ENCODE assay signal across 2 cellular contexts in the genomic region with DNA sequence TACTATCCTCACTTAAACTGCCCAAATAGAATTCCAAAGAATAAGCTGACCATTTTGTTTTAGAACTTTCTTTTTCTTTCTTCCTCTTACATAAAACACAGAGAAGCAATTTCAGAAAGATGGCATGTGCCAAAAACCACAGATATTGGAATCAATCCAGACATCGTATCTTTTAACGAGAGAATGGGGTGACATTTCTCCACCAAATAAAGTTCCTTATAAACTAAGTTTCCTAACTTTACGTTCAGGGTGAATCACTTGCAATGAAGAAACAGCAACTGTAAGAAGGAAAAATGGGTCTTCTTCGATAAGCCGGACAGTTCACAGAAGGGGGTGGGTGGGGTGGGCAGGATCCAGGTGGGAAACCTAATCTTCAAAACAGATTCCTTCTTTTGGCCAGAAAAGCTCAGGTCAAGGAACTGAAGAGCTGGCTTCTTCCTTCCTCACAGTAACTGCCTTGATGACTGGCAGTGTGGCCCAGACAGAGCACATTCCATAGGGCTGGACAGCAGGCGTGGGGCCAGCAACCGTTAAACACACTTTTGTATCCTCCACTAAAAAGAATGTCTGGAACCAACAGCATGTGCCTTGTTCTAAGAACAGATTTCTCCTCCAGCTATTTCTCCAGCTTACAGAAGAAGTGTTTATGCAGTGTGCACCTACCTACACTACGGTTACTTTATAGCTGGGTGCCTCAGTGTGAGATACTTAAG.
TF ChIP-seq lines count a peak whose summit lies in the region.

No MANE protein-coding gene starts in this region.

TF ChIP-seq in IMR-90, 13 proteins besides CTCF, POLR2A, EP300 and RAD21:
- 0 out of 2 replicates have a peak, but pooled peaks have one; percentile 25 for TF ChIP-seq NFE2L2 (IDR thresholded peaks at IDR 0.05; ENCODE audit: low read depth, low read length)
- TF ChIP-seq MAFK (IDR thresholded peaks at IDR 0.05; ENCODE audit: low read depth, low read length): no peak
- TF ChIP-seq, protein P1, sequence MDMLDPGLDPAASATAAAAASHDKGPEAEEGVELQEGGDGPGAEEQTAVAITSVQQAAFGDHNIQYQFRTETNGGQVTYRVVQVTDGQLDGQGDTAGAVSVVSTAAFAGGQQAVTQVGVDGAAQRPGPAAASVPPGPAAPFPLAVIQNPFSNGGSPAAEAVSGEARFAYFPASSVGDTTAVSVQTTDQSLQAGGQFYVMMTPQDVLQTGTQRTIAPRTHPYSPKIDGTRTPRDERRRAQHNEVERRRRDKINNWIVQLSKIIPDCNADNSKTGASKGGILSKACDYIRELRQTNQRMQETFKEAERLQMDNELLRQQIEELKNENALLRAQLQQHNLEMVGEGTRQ (IDR thresholded peaks at IDR 0.05; ENCODE audit: low read depth, low read length): no peak
- TF ChIP-seq MXI1 (IDR thresholded peaks at IDR 0.05; ENCODE audit: borderline replicate concordance, low read depth, low read length): peak; percentile 63; the same call in 1 of the 2 replicates
- TF ChIP-seq, protein P2, sequence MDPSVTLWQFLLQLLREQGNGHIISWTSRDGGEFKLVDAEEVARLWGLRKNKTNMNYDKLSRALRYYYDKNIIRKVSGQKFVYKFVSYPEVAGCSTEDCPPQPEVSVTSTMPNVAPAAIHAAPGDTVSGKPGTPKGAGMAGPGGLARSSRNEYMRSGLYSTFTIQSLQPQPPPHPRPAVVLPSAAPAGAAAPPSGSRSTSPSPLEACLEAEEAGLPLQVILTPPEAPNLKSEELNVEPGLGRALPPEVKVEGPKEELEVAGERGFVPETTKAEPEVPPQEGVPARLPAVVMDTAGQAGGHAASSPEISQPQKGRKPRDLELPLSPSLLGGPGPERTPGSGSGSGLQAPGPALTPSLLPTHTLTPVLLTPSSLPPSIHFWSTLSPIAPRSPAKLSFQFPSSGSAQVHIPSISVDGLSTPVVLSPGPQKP (IDR thresholded peaks at IDR 0.05; ENCODE audit: borderline replicate concordance, low read depth, low read length): no peak

TF ChIP-seq in HEK293T, 16 proteins besides CTCF, POLR2A, EP300 and RAD21:
- TF ChIP-seq TARDBP (IDR thresholded peaks at IDR 0.05) (no peak), CTBP1 (IDR thresholded peaks at IDR 0.05; ENCODE audit: borderline replicate concordance) (no peak), FOXA1 (IDR thresholded peaks at IDR 0.05) (no peak), ARNT (IDR thresholded peaks at IDR 0.05) (no peak), SP1 (IDR thresholded peaks at IDR 0.05) (no peak), L3MBTL2 (conservative IDR thresholded peaks at IDR 0.05) (no peak), NFRKB (IDR thresholded peaks at IDR 0.05) (no peak), ZNF384 (IDR thresholded peaks at IDR 0.05) (no peak), ELF4 (IDR thresholded peaks at IDR 0.05) (no peak), BHLHE40 (IDR thresholded peaks at IDR 0.05; ENCODE audit: borderline replicate concordance) (no peak), HDGF (IDR thresholded peaks at IDR 0.05; ENCODE audit: borderline replicate concordance) (no peak), LEF1 (IDR thresholded peaks at IDR 0.05; ENCODE audit: borderline replicate concordance) (no peak)
- TF ChIP-seq, protein P3, sequence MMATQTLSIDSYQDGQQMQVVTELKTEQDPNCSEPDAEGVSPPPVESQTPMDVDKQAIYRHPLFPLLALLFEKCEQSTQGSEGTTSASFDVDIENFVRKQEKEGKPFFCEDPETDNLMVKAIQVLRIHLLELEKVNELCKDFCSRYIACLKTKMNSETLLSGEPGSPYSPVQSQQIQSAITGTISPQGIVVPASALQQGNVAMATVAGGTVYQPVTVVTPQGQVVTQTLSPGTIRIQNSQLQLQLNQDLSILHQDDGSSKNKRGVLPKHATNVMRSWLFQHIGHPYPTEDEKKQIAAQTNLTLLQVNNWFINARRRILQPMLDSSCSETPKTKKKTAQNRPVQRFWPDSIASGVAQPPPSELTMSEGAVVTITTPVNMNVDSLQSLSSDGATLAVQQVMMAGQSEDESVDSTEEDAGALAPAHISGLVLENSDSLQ (IDR thresholded peaks at IDR 0.05): no peak
